8 cellular contexts compared by ENCODE assay signal in the genomic region with DNA sequence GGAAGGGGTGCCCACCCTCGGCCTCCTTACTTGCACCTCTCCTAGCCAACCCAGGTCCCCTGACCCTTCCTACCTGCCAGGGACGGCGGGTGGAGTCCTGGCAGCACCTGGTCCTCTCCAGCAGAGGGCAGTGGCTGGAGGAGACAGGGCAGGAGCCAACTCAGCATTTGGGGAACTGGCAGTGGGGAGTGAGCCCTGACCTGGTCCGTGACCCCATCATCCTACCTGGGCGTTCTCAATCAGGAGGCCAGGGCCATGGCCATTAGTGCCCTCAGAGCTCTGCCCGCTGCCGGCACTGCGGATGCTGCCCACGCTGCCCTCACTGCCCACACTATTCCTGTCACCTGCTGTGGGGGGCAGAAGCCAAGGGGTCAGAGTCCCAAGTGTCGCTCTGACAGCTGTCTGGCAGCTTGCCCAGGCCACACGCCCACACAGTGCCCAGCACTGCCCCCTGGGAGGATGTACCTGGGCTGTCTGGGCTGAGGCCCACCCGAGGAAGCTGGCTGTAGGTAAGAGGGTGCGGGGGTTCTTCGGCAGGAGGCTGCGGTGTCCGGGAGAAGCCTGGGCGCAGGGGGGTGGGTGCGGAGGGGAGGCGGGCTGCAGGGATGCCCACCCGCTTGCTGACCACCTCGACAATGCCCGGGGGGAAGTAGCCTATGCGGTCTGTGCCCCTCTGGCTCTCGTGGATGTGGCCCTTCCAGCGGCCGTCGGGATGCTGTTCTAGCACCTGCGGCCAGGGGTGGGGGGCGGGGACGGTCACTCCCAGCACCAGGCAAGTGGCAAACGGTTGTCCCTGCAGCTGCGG. TPM values are rescaled to one million over a fixed set of nuclear protein-coding genes. Genes with fewer than 3 reads are reported as not detected.
A peak's percentile ranks its signal among the peaks of the same experiment; 100 is the strongest.
DNase-seq lines count a peak whose midpoint lies in the region; ATAC-seq and TF ChIP-seq lines count a peak whose summit lies in the region.

No MANE protein-coding gene starts in this region.

- no peak overlapping the region for H3K27ac ChIP-seq in CD8-positive, alpha-beta memory T cell (ENCODE audit: low read depth, low read length)
- H3K27ac ChIP-seq in HL-60 (replicated peaks) (no peak overlapping the region), parathyroid adenoma (no peak overlapping the region)

- no peak overlapping the region for H3K4me3 ChIP-seq in CD8-positive, alpha-beta memory T cell (ENCODE audit: low read length)
- no peak overlapping the region for H3K4me3 ChIP-seq in HL-60 (replicated peaks; ENCODE audit: insufficient read depth, low read length)
- H3K4me3 ChIP-seq in epithelial cell of esophagus (ENCODE audit: low read length), result no peak overlapping the region
- no peak overlapping the region for H3K4me3 ChIP-seq in parathyroid adenoma (ENCODE audit: low read depth, low read length)

- peaks cover 0 to 8% (median 0%) of the 10 kb centered on the region in 3 donors for H3K36me3 Mint-ChIP-seq in CD8-positive, alpha-beta memory T cell
- peaks cover 10% of the 10 kb centered on the region; the same call in 1 of the 2 replicates for H3K36me3 Mint-ChIP-seq in WTC11

- TF ChIP-seq CTCF in HL-60 (IDR thresholded peaks at IDR 0.05; ENCODE audit: insufficient read depth, low read length), result peak; percentile 67
- TF ChIP-seq CTCF in WTC11 (IDR thresholded peaks at IDR 0.05), result no peak; the same call in 1 of the 2 replicates
- TF ChIP-seq CTCF in epithelial cell of esophagus (IDR thresholded peaks at IDR 0.05; ENCODE audit: insufficient read depth, low read depth, low read length, missing control alignments), result peak; percentile 70
- peak; percentile 65 for TF ChIP-seq CTCF in parathyroid adenoma (IDR thresholded peaks at IDR 0.05)

- H3K27me3 Mint-ChIP-seq in CD8-positive, alpha-beta memory T cell, result peaks cover 0 to 3% of the 10 kb centered on the region in 2 donors
- H3K27me3 Mint-ChIP-seq in WTC11 (ENCODE audit: low read depth), result no peaks in the 10 kb centered on the region

- peaks cover 6% of the 10 kb centered on the region for H3K4me1 ChIP-seq in CD8-positive, alpha-beta memory T cell (ENCODE audit: insufficient read depth, low read length)
- peaks cover 10% of the 10 kb centered on the region for H3K4me1 ChIP-seq in parathyroid adenoma

- CTCF ChIA-PET in CD8-positive, alpha-beta memory T cell (lab: Charles Lee), result interaction anchor here (0.7 to 2.6 kb wide), 10 partner anchors 9 to 168 kb away, joined by 3 to 8 read pairs (median 4); a partner anchor contains a TSS
- CTCF ChIA-PET in WTC11 (lab: Charles Lee), result interaction anchor here (0.6 to 3.0 kb wide), 12 partner anchors 10 to 234 kb away, joined by 3 to 11 read pairs (median 5); a partner anchor contains a TSS

- peak overlapping the region in 2 of 7 donors; percentile 1 to 76 for H3K4me3 Mint-ChIP-seq in CD8-positive, alpha-beta memory T cell
- no peak overlapping the region for H3K4me3 Mint-ChIP-seq in WTC11

- POLR2A ChIA-PET in CD8-positive, alpha-beta memory T cell (lab: Charles Lee), result interaction anchor here (0.8 kb wide), 1 partner anchor 21 kb away, joined by 3 read pairs; a partner anchor contains a TSS
- POLR2A ChIA-PET in WTC11 (lab: Charles Lee), result no interaction called here

- no peaks in the 10 kb centered on the region for H3K9me3 Mint-ChIP-seq in CD8-positive, alpha-beta memory T cell
- no peaks in the 10 kb centered on the region for H3K9me3 Mint-ChIP-seq in WTC11

- H2AFZ ChIP-seq in parathyroid adenoma, result no peak overlapping the region

- H3K9ac ChIP-seq in parathyroid adenoma, result no peak overlapping the region

- no peak overlapping the region for H3K27ac Mint-ChIP-seq in CD8-positive, alpha-beta memory T cell
- H3K27ac Mint-ChIP-seq in WTC11, result no peak overlapping the region

- no peaks in the 10 kb centered on the region for H3K79me2 ChIP-seq in parathyroid adenoma

- no peak overlapping the region for H3K4me2 ChIP-seq in parathyroid adenoma (ENCODE audit: low read length)

- H3K36me3 ChIP-seq in CD8-positive, alpha-beta memory T cell (ENCODE audit: insufficient read depth, low read length), result no peaks in the 10 kb centered on the region
- no peaks in the 10 kb centered on the region for H3K36me3 ChIP-seq in parathyroid adenoma (ENCODE audit: control insufficient read depth, insufficient read depth, low read length)

- ATAC-seq in WTC11, result peak; percentile 83
- no peak for ATAC-seq in GM18873 (IDR thresholded peaks at IDR 0.05; ENCODE audit: low FRiP score, unreplicated experiment)

- H3K4me1 Mint-ChIP-seq in CD8-positive, alpha-beta memory T cell, result peaks cover 0 to 4% (median 0%) of the 10 kb centered on the region in 3 donors
- H3K4me1 Mint-ChIP-seq in WTC11, result no peaks in the 10 kb centered on the region

- H3K9me3 ChIP-seq in CD8-positive, alpha-beta memory T cell (ENCODE audit: low read length), result no peaks in the 10 kb centered on the region
- no peaks in the 10 kb centered on the region for H3K9me3 ChIP-seq in parathyroid adenoma (ENCODE audit: control insufficient read depth, low read length)

- peak; percentile 24 to 70 (median 34) for DNase-seq in CD8-positive, alpha-beta memory T cell
- DNase-seq in HL-60 (ENCODE audit: low read depth in 1 of 2, low spot score in 1 of 2), result peak; percentile 37 to 60
- DNase-seq in WTC11 (ENCODE audit: low spot score), result peak; percentile 73
- peak; percentile 52 for DNase-seq in epithelial cell of esophagus (ENCODE audit: low read depth)
- no peak for DNase-seq in GOT3 (lab: John Stamatoyannopoulos, UW)
- no peak for DNase-seq in NCI-H187 treated with DMSO at 0.1 percent for 48 hours (lab: John Stamatoyannopoulos, UW)

- H3K27me3 ChIP-seq in CD8-positive, alpha-beta memory T cell (ENCODE audit: insufficient read depth, low read length, poor library complexity, severe bottlenecking), result no peaks in the 10 kb centered on the region
- H3K27me3 ChIP-seq in HL-60 (ENCODE audit: insufficient read depth, poor library complexity, severe bottlenecking), result no peaks in the 10 kb centered on the region
- no peaks in the 10 kb centered on the region for H3K27me3 ChIP-seq in parathyroid adenoma (ENCODE audit: control insufficient read depth, insufficient read depth, low read length)

TF ChIP-seq in WTC11, 78 proteins besides CTCF, POLR2A, EP300 and RAD21:
- TF ChIP-seq, protein P1, sequence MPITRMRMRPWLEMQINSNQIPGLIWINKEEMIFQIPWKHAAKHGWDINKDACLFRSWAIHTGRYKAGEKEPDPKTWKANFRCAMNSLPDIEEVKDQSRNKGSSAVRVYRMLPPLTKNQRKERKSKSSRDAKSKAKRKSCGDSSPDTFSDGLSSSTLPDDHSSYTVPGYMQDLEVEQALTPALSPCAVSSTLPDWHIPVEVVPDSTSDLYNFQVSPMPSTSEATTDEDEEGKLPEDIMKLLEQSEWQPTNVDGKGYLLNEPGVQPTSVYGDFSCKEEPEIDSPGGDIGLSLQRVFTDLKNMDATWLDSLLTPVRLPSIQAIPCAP (CRISPR knock-in tag; IDR thresholded peaks at IDR 0.05), result no peak
- TF ChIP-seq, protein P2, sequence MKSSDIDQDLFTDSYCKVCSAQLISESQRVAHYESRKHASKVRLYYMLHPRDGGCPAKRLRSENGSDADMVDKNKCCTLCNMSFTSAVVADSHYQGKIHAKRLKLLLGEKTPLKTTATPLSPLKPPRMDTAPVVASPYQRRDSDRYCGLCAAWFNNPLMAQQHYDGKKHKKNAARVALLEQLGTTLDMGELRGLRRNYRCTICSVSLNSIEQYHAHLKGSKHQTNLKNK (CRISPR knock-in tag; IDR thresholded peaks at IDR 0.05), result no peak
- TF ChIP-seq ZNF138 (CRISPR knock-in tag; conservative IDR thresholded peaks at IDR 0.05) (no peak), PRRX2 (CRISPR knock-in tag; IDR thresholded peaks at IDR 0.05) (no peak), SP1 (CRISPR knock-in tag; conservative IDR thresholded peaks at IDR 0.05) (no peak), GABPB1 (CRISPR knock-in tag; IDR thresholded peaks at IDR 0.05) (no peak)

RNA-seq across cellular contexts. Expression of a gene that starts 10.8 kb away (rescaled TPM):
- total RNA-seq in CD8-positive, alpha-beta memory T cell, result 10 to 100 TPM in 1 of 2 experiments, 1 to 10 TPM in 1; 6.9 to 11.1 TPM
- polyA plus RNA-seq in CD8-positive, alpha-beta memory T cell, result 0.15 TPM
- total RNA-seq in WTC11 (2021), result 31.3 to 32.2 TPM (median 31.9 TPM) in 3 replicates

RNA-seq across cellular contexts. Expression of a gene that starts 11.8 kb away (rescaled TPM):
- total RNA-seq in CD8-positive, alpha-beta memory T cell, result 10 to 100 TPM; 49.7 to 56.9 TPM
- 152 TPM for polyA plus RNA-seq in CD8-positive, alpha-beta memory T cell
- total RNA-seq in WTC11 (2021), result 47.8 to 53.4 TPM (median 51.5 TPM) in 3 replicates

RNA-seq across cellular contexts. Expression of a gene that starts 20.9 kb away (rescaled TPM):
- 10 to 100 TPM; 17.1 to 17.8 TPM for total RNA-seq in CD8-positive, alpha-beta memory T cell
- 39.5 TPM for polyA plus RNA-seq in CD8-positive, alpha-beta memory T cell
- 94.3 to 103 TPM (median 97.0 TPM) in 3 replicates for total RNA-seq in WTC11 (2021)

RNA-seq across cellular contexts. Expression of a gene that starts 48.1 kb away (rescaled TPM):
- 10 to 100 TPM; 63.3 to 66.0 TPM for total RNA-seq in CD8-positive, alpha-beta memory T cell
- polyA plus RNA-seq in CD8-positive, alpha-beta memory T cell, result 18.8 TPM
- 64.7 to 76.9 TPM (median 68.6 TPM) in 3 replicates for total RNA-seq in WTC11 (2021)

Comparison
In these comparisons a context has a peak if more than half of its experiments do, and no peak if none do; other contexts are left out.
1. DNase-seq: peak in CD8-positive, alpha-beta memory T cell (5 of 5), HL-60 (2 of 2), WTC11 (single experiment) and epithelial cell of esophagus (single experiment); none in GOT3 (single experiment) and NCI-H187 treated with DMSO at 0.1 percent for 48 hours (single experiment).